1 cellular context compared by ENCODE assay signal in genomic region chr11:113779496-113779895, GRCh38.
TF ChIP-seq lines count a peak whose summit lies in the region.

Gene CLDN25, plus strand, starts transcription at chr11:113779796. Its CDS starts 0 bp downstream, at chr11:113779796.

TF ChIP-seq in H1, 55 proteins besides CTCF, POLR2A, EP300 and RAD21:
- TF ChIP-seq ATF3 (IDR thresholded peaks at IDR 0.05; ENCODE audit: insufficient read depth, low read depth, low read length): no peak
- TF ChIP-seq POLR2AphosphoS5 (IDR thresholded peaks at IDR 0.05; ENCODE audit: low read depth, low read length): no peak
- TF ChIP-seq BRCA1 (IDR thresholded peaks at IDR 0.05; ENCODE audit: low read depth, low read length): no peak
- TF ChIP-seq CEBPB (IDR thresholded peaks at IDR 0.05; ENCODE audit: low read depth, low read length): no peak
- TF ChIP-seq SIN3A (conservative IDR thresholded peaks at IDR 0.05 in 1 of 2, IDR thresholded peaks at IDR 0.05 in 1 of 2; ENCODE audit: low read depth in 1 of 2, low read length in 2 of 2): no peak
- no peak for TF ChIP-seq CHD1 (IDR thresholded peaks at IDR 0.05; ENCODE audit: low read depth, low read length)
- TF ChIP-seq POU5F1 (IDR thresholded peaks at IDR 0.05; ENCODE audit: low read depth, low read length): no peak
- TF ChIP-seq GABPA (IDR thresholded peaks at IDR 0.05; ENCODE audit: borderline replicate concordance, insufficient read depth, low read length): no peak
- TF ChIP-seq EZH2 (IDR thresholded peaks at IDR 0.05; ENCODE audit: low read depth, low read length, severe bottlenecking): no peak
- no peak for TF ChIP-seq NRF1 (IDR thresholded peaks at IDR 0.05; ENCODE audit: low read depth, low read length)
- no peak for TF ChIP-seq CHD7 (IDR thresholded peaks at IDR 0.05; ENCODE audit: insufficient replicate concordance, low read length)
- TF ChIP-seq MAFK (IDR thresholded peaks at IDR 0.05; ENCODE audit: low read depth, low read length): no peak
- TF ChIP-seq SAP30 (IDR thresholded peaks at IDR 0.05; ENCODE audit: insufficient read depth, insufficient replicate concordance, low read length): no peak
- no peak for TF ChIP-seq HDAC2 (IDR thresholded peaks at IDR 0.05; ENCODE audit: borderline replicate concordance in 1 of 2, low read depth in 2 of 2, low read length in 2 of 2)
- no peak for TF ChIP-seq YY1 (IDR thresholded peaks at IDR 0.05; ENCODE audit: low read depth, low read length)
- no peak for TF ChIP-seq HDAC6 (IDR thresholded peaks at IDR 0.05; ENCODE audit: low read depth, low read length)
- no peak for TF ChIP-seq PHF8 (conservative IDR thresholded peaks at IDR 0.05; ENCODE audit: low read depth, low read length)
- TF ChIP-seq SUZ12 (IDR thresholded peaks at IDR 0.05; ENCODE audit: low read length): no peak
- TF ChIP-seq SP4 (IDR thresholded peaks at IDR 0.05; ENCODE audit: low read length): no peak
- TF ChIP-seq CBX8 (IDR thresholded peaks at IDR 0.05; ENCODE audit: borderline replicate concordance, low read depth, low read length): no peak
